ENCODE assay signal across 15 cellular contexts in genomic region chr6:161271343-161272019, GRCh38. TPM values are rescaled to one million over a fixed set of nuclear protein-coding genes. Genes with fewer than 3 reads are reported as not detected.
A peak's percentile ranks its signal among the peaks of the same experiment; 100 is the strongest.
DNase-seq lines count a peak whose midpoint lies in the region; ATAC-seq, FAIRE-seq and TF ChIP-seq lines count a peak whose summit lies in the region.
"Had no signal": no experiment of that assay in that cellular context is flagged by ENCODE, and none has a peak within 500 bp of the region (broad histone marks: within the 10 kb centered on the region; RNA-seq: fewer than 3 reads in every experiment).

No MANE protein-coding gene starts in this region.

- 92% methylated on average over 6 of the region's 8 CpGs for WGBS in mammary epithelial cell (ENCODE audit: low coverage, missing lambda C conversion rate)
- 29% methylated on average over 8 of the region's 8 CpGs for WGBS in K562 (ENCODE audit: insufficient coverage, low coverage, missing lambda C conversion rate)

- H4K20me1 ChIP-seq in mammary epithelial cell (ENCODE audit: insufficient read depth, low read length): no peaks in the 10 kb centered on the region
- no peaks in the 10 kb centered on the region for H4K20me1 ChIP-seq in K562 (replicated peaks; ENCODE audit: control insufficient read depth, insufficient read depth, low read length)

- H3K36me3 ChIP-seq in mammary epithelial cell (ENCODE audit: insufficient read depth, low read length) (no peaks in the 10 kb centered on the region), breast epithelium (no peaks in the 10 kb centered on the region), K562 (ENCODE audit: control insufficient read depth, insufficient read depth, low read length) (no peaks in the 10 kb centered on the region), A673 (ENCODE audit: insufficient read depth, low read length, poor library complexity, severe bottlenecking) (no peaks in the 10 kb centered on the region)

- H2AFZ ChIP-seq in mammary epithelial cell (ENCODE audit: low read depth, low read length): no peak overlapping the region
- H2AFZ ChIP-seq in K562 (ENCODE audit: low read depth, low read length): no peak overlapping the region
- H2AFZ ChIP-seq: parathyroid adenoma had no signal

- CTCF ChIA-PET in mammary epithelial cell (lab: Charles Lee; ENCODE audit: low non-redundant PET): no interaction called here
- CTCF ChIA-PET in K562 (lab: Yijun Ruan, JAX; ENCODE audit: low intra/inter-chr PET ratio): no interaction called here
- CTCF ChIA-PET in A673 (lab: Charles Lee): no interaction called here

- H3K79me2 ChIP-seq in mammary epithelial cell (ENCODE audit: insufficient read depth, low read length) (peaks cover 35% of the 10 kb centered on the region), K562 (ENCODE audit: control insufficient read depth, insufficient read depth, low read length) (peaks cover 21% of the 10 kb centered on the region)
- H3K79me2 ChIP-seq: parathyroid adenoma had no signal

- H3K27me3 ChIP-seq in mammary epithelial cell (ENCODE audit: insufficient read depth, low read length): no peaks in the 10 kb centered on the region
- H3K27me3 ChIP-seq in breast epithelium: no peaks in the 10 kb centered on the region
- no peaks in the 10 kb centered on the region for H3K27me3 ChIP-seq in K562 (ENCODE audit: control insufficient read depth in 2 of 2, insufficient read depth in 2 of 2, low read length in 2 of 2)
- no peaks in the 10 kb centered on the region for H3K27me3 ChIP-seq in layer of hippocampus (ENCODE audit: control insufficient read depth, insufficient read depth, low read length)
- no peaks in the 10 kb centered on the region for H3K27me3 ChIP-seq in A673 (replicated peaks; ENCODE audit: insufficient read depth, low read depth, low read length, poor library complexity)

- DNase-seq in mammary epithelial cell: no peak
- DNase-seq in breast epithelium (ENCODE audit: low spot score in 2 of 2): no peak
- peak in 2 of 4 experiments; percentile 34 to 40 for DNase-seq in K562 (ENCODE audit: extremely low read depth in 1 of 4, low spot score in 3 of 4)
- DNase-seq in A673 (ENCODE audit: low spot score): no peak
- DNase-seq in UCSD-AML1 (lab: John Stamatoyannopoulos, UW; ENCODE audit: unreplicated experiment): no peak
- DNase-seq: activated CD4-positive, alpha-beta T cell treated with anti-CD3 and anti-CD28 coated beads, Interleukin-2, amount 10 ng/mL, durations not matched to agents 7 days and 5 days; activated T-cell treated with anti-CD3 and anti-CD28 coated beads, Interleukin-2, amount 50 U/mL, for 48 hours; SW 1271 had no signal

- POLR2A ChIA-PET in K562 (lab: Yijun Ruan, JAX) (interaction anchor here (1.4 to 2.4 kb wide), 2 partner anchors 10 to 17 kb away, joined by 7 to 17 read pairs; no protein-coding TSS in a partner anchor), A673 (lab: Charles Lee; ENCODE audit: low non-redundant PET) (no interaction called here)

- no peak overlapping the region for H3K27ac ChIP-seq in mammary epithelial cell (ENCODE audit: insufficient read depth, low read depth, low read length)
- no peak overlapping the region for H3K27ac ChIP-seq in breast epithelium
- peak overlapping the region; percentile 7; the same call in 1 of the 3 replicates for H3K27ac ChIP-seq in K562 (ENCODE audit: extremely low read depth, low read depth, low read length)
- H3K27ac ChIP-seq in layer of hippocampus (ENCODE audit: low read depth, low read length): peak overlapping the region; percentile 47
- H3K27ac ChIP-seq in temporal lobe (ENCODE audit: low read depth, low read length): peak overlapping the region; percentile 15
- H3K27ac ChIP-seq in A673 (ENCODE audit: low read depth, low read length, poor library complexity, severe bottlenecking): no peak overlapping the region
- H3K27ac ChIP-seq: HL-60, parathyroid adenoma had no signal

- H3K9ac ChIP-seq in mammary epithelial cell (ENCODE audit: insufficient read depth, low read length): no peak overlapping the region
- H3K9ac ChIP-seq in K562 (ENCODE audit: insufficient read depth in 1 of 2, low read depth in 2 of 2, low read length in 2 of 2): no peak overlapping the region
- H3K9ac ChIP-seq: parathyroid adenoma had no signal

- TF ChIP-seq POLR2A in breast epithelium (IDR thresholded peaks at IDR 0.05) (no peak), K562 (conservative IDR thresholded peaks at IDR 0.05) (no peak)

- no peak overlapping the region for H3K4me3 ChIP-seq in mammary epithelial cell (replicated peaks in 1 of 3; ENCODE audit: insufficient read depth in 1 of 3, low read depth in 2 of 3, low read length in 3 of 3)
- no peak overlapping the region for H3K4me3 ChIP-seq in breast epithelium
- H3K4me3 ChIP-seq in K562: no peak overlapping the region
- no peak overlapping the region for H3K4me3 ChIP-seq in A673 (ENCODE audit: low read depth, low read length, poor library complexity, severe bottlenecking)

- dilution Hi-C loops in mammary epithelial cell (cut with HindIII; ENCODE audit: low sequenced_read_pairs): no loop called here

- H3K4me1 ChIP-seq in mammary epithelial cell (ENCODE audit: insufficient read depth, low read length) (peaks cover 12% of the 10 kb centered on the region), breast epithelium (no peaks in the 10 kb centered on the region), K562 (replicated peaks in 1 of 2; ENCODE audit: control insufficient read depth in 2 of 2, insufficient read depth in 2 of 2, low read length in 2 of 2) (peaks cover 4 to 37% of the 10 kb centered on the region in 2 experiments), A673 (ENCODE audit: insufficient read depth, low read length, poor library complexity, severe bottlenecking) (peaks cover 12% of the 10 kb centered on the region)
- H3K4me1 ChIP-seq: parathyroid adenoma had no signal

- 0 out of 3 replicates have a peak, but pooled peaks have one; percentile 2 for ATAC-seq in K562
- ATAC-seq in HG03432 (IDR thresholded peaks at IDR 0.05; ENCODE audit: unreplicated experiment): no peak

- TF ChIP-seq CTCF in mammary epithelial cell (conservative IDR thresholded peaks at IDR 0.05 in 1 of 2, IDR thresholded peaks at IDR 0.05 in 1 of 2; ENCODE audit: extremely low read depth in 1 of 2, insufficient read depth in 1 of 2, low read depth in 1 of 2, low read length in 2 of 2) (no peak), breast epithelium (IDR thresholded peaks at IDR 0.05) (no peak), K562 (IDR thresholded peaks at IDR 0.05 in 2 of 3, conservative IDR thresholded peaks at IDR 0.05 in 1 of 3; ENCODE audit: insufficient read depth in 2 of 3, low read depth in 1 of 3, low read length in 3 of 3) (no peak), A673 (conservative IDR thresholded peaks at IDR 0.05; ENCODE audit: low read depth, low read length) (no peak)

- BruUV-seq in mammary epithelial cell (replicated peaks; lab: Mats Ljungman, UMichigan) (no TSS peak), K562 (replicated peaks; lab: Mats Ljungman, UMichigan) (no TSS peak), A673 (replicated peaks; lab: Mats Ljungman, UMichigan) (no TSS peak)

- peak; percentile 49 for FAIRE-seq in K562 (lab: Jason Lieb, UNC)
- FAIRE-seq: GM12891, GM19239 had no signal

- no peak for TF ChIP-seq EP300 in K562 (IDR thresholded peaks at IDR 0.05; ENCODE audit: low read length)

- intact Hi-C loops in mammary epithelial cell (cut with micrococcal nuclease): loop anchor here (5.0 to 10.0 kb wide), 5 partner anchors 81 to 339 kb away; partner anchors contain the start of gene MAP3K4
- intact Hi-C loops in breast epithelium (cut with DNase I; ENCODE audit: low total_unique reads): no loop called here
- intact Hi-C loops in K562 (cut with micrococcal nuclease): loop anchor here (5.0 to 10.0 kb wide), 3 partner anchors 81 to 477 kb away; no protein-coding TSS in a partner anchor
- intact Hi-C loops in A673 (cut with micrococcal nuclease; ENCODE audit: unreplicated experiment): no loop called here

- no peak for TF ChIP-seq RAD21 in K562 (CRISPR knock-in tag; conservative IDR thresholded peaks at IDR 0.05 in 1 of 2, IDR thresholded peaks at IDR 0.05 in 1 of 2)

- H3K9me3 ChIP-seq in mammary epithelial cell (replicated peaks; ENCODE audit: insufficient read depth, low read length) (no peaks in the 10 kb centered on the region), breast epithelium (no peaks in the 10 kb centered on the region), K562 (replicated peaks; ENCODE audit: control insufficient read depth, insufficient read depth, low read depth, low read length) (no peaks in the 10 kb centered on the region), A673 (ENCODE audit: low read depth, low read length, poor library complexity, severe bottlenecking) (no peaks in the 10 kb centered on the region)

- H3K4me2 ChIP-seq in mammary epithelial cell (ENCODE audit: insufficient read depth, low read depth, low read length): peak overlapping the region; percentile 2
- peak overlapping the region; percentile 11; the same call in 1 of the 2 replicates for H3K4me2 ChIP-seq in K562 (ENCODE audit: insufficient read depth, low read length)

- in situ Hi-C loops in mammary epithelial cell (cut with MboI; ENCODE audit: low sequenced_read_pairs in 2 of 2) (no loop called here), K562 (cut with MboI) (no loop called here)

- no peaks in the 10 kb centered on the region for H3K9me1 ChIP-seq in K562 (ENCODE audit: control insufficient read depth, insufficient read depth, low read length)

RNA-seq across cellular contexts. Expression of gene AGPAT4, which starts 2.4 kb away (rescaled TPM):
- total RNA-seq in mammary epithelial cell (10 to 100 TPM; 12.5 to 15.8 TPM), breast epithelium (10 to 100 TPM in 1 of 3 donors, 1 to 10 TPM in 2; 4.6 to 10.5 (median 6.2) TPM), K562 (2014; rRNA removed) (4.5 and 6.7 TPM in 2 replicates), K562 (2014; rRNA removed; fragmentation: Illumina TruSeq; extraction: Trizol) (7.1 and 7.9 TPM in 2 replicates), K562 (2015; rRNA removed; fragmentation: Illumina TruSeq; extraction: Trizol) (5.0 and 5.6 TPM in 2 replicates), K562 (2021) (9.2 and 9.7 TPM in 2 replicates), temporal lobe (47.9 TPM), A673 (2021) (10.1 and 12.4 TPM in 2 replicates)
- polyA plus RNA-seq in mammary epithelial cell (5.6 TPM), K562 (2011; rRNA removed) (15.0 and 17.0 TPM in 2 replicates), K562 (2014; fragmentation: Illumina TruSeq; extraction: Trizol) (5.6 and 5.7 TPM in 2 replicates), K562 (2014; fragmentation: Nextera tagmentation; extraction: Ambion mirVana) (1 to 10 TPM; 2.2 to 3.4 TPM), K562 (2014; rRNA removed) (7.2 and 7.3 TPM in 2 replicates)
- polyA minus RNA-seq in mammary epithelial cell: 13.2 TPM
- 90.5 and 109 TPM in 2 replicates for total RNA-seq in K562 (2011; cell fraction: chromatin; rRNA removed; ENCODE audit: low replicate concordance)
- 65.2 and 67.4 TPM in 2 replicates for total RNA-seq in K562 (2011; cell fraction: nucleolus; rRNA removed)
- total RNA-seq in K562 (2011; cell fraction: nucleoplasm; rRNA removed): 60.1 and 75.0 TPM in 2 replicates
- 9.2 and 14.2 TPM in 2 replicates for polyA plus RNA-seq in K562 (2011; cell fraction: cytosol; rRNA removed)
- 62.4 and 68.7 TPM in 2 replicates for polyA plus RNA-seq in K562 (2011; cell fraction: nucleus; rRNA removed)
- polyA plus RNA-seq in K562 (2012): 5.3 and 8.6 TPM in 2 replicates
- polyA minus RNA-seq in K562 (2011; rRNA and poly(A)+ RNA removed): 31.8 and 34.7 TPM in 2 replicates
- polyA minus RNA-seq in K562 (2011; cell fraction: cytosol; rRNA and poly(A)+ RNA removed): 6.3 and 8.8 TPM in 2 replicates
- polyA minus RNA-seq in K562 (2011; cell fraction: nucleus; rRNA and poly(A)+ RNA removed): 36.2 and 58.6 TPM in 2 replicates

Comparison
In these comparisons a context has a peak if more than half of its experiments do, and no peak if none do; other contexts are left out.
1. intact Hi-C loops: an anchor here in mammary epithelial cell (5.0 to 10.0 kb wide) and K562 (5.0 to 10.0 kb wide); none called in breast epithelium and A673.
2. H3K27ac ChIP-seq: peak in K562 (single experiment), layer of hippocampus (single experiment) and temporal lobe (single experiment); none in mammary epithelial cell (single experiment), breast epithelium (0 of 2) and A673 (single experiment).